In genomic region chrX:124010157-124010556, GRCh38 we compare ENCODE assay signal across 12 cellular contexts. TPM values are rescaled to one million over a fixed set of nuclear protein-coding genes. Genes with fewer than 3 reads are reported as not detected.
DNase-seq lines count a peak whose midpoint lies in the region; ATAC-seq, FAIRE-seq and TF ChIP-seq lines count a peak whose summit lies in the region.
"Had no signal": no experiment of that assay in that cellular context is flagged by ENCODE, and none has a peak within 500 bp of the region (broad histone marks: within the 10 kb centered on the region; RNA-seq: fewer than 3 reads in every experiment).

No MANE protein-coding gene starts in this region.

- peaks cover 0 to 42% (median 0%) of the 10 kb centered on the region in 3 donors for H3K4me1 ChIP-seq in gastroesophageal sphincter

- FAIRE-seq in GM18507 (lab: Jason Lieb, UNC) (peak; percentile 77), colon (lab: Jason Lieb, UNC) (peak; percentile 53)

- H3K36me3 ChIP-seq in gastroesophageal sphincter: no peaks in the 10 kb centered on the region
- H3K36me3 ChIP-seq: cardiac muscle cell, left lung had no signal

- H3K27ac ChIP-seq in gastroesophageal sphincter: no peak overlapping the region
- H3K27ac ChIP-seq: cardiac muscle cell, left lung had no signal

- ATAC-seq in GM21423 (IDR thresholded peaks at IDR 0.05; ENCODE audit: unreplicated experiment): peak; percentile 74
- ATAC-seq in HG03442 (IDR thresholded peaks at IDR 0.05; ENCODE audit: unreplicated experiment): peak; percentile 71
- ATAC-seq in gastroesophageal sphincter: no peak
- ATAC-seq: left lung had no signal

- no peak for TF ChIP-seq POLR2A in gastroesophageal sphincter (IDR thresholded peaks at IDR 0.05)

- DNase-seq in GM18507 (ENCODE audit: extremely low spot score, insufficient read length, low read depth) (no peak), cerebellar nuclear complex (lab: John Stamatoyannopoulos, UW) (no peak), NCI-H446 (lab: John Stamatoyannopoulos, UW) (no peak), OCI-M2 (lab: John Stamatoyannopoulos, UW; ENCODE audit: unreplicated experiment) (no peak)
- DNase-seq: activated CD4-positive, alpha-beta T cell treated with anti-CD3 and anti-CD28 coated beads, Interleukin-2, amount 50 U/mL, for 4 hours; left lung; NCI-H1930 had no signal

- no peaks in the 10 kb centered on the region for H3K9me3 ChIP-seq in gastroesophageal sphincter
- H3K9me3 ChIP-seq: left lung had no signal

- no peak overlapping the region for H3K4me3 ChIP-seq in gastroesophageal sphincter
- H3K4me3 ChIP-seq: cardiac muscle cell, left lung had no signal

- no peak for TF ChIP-seq EP300 in gastroesophageal sphincter (IDR thresholded peaks at IDR 0.05)

- WGBS in gastroesophageal sphincter (ENCODE audit: low coverage in 1 of 2), 2 donors: 70 to 92% methylated on average over 3 of the region's 3 CpGs

- TF ChIP-seq CTCF in gastroesophageal sphincter (IDR thresholded peaks at IDR 0.05): no peak

- H3K27me3 ChIP-seq in gastroesophageal sphincter: no peaks in the 10 kb centered on the region
- H3K27me3 ChIP-seq: cardiac muscle cell, left lung had no signal

RNA-seq across cellular contexts. Expression of gene STAG2, which starts 48.7 kb away (rescaled TPM):
- total RNA-seq in gastroesophageal sphincter: 100 to 1,000 TPM in 1 of 4 donors, 10 to 100 TPM in 3; 79.2 to 131 (median 88.3) TPM
